In genomic region chr13:80716610-80717081, GRCh38 we compare ENCODE assay signal across 1 cellular context.
TF ChIP-seq lines count a peak whose summit lies in the region.

No MANE protein-coding gene starts in this region.

TF ChIP-seq in GM23338, 12 proteins besides CTCF, POLR2A, EP300 and RAD21 (continued from another document):
- no peak; the same call in 1 of the 2 replicates for TF ChIP-seq ZNF462 (CRISPR knock-in tag; IDR thresholded peaks at IDR 0.05)
